35 cellular contexts compared by ENCODE assay signal in genomic region chr12:126789963-126790362, GRCh38.
"Had no signal": no experiment of that assay in that cellular context is flagged by ENCODE, and none has a peak within 500 bp of the region (broad histone marks: within the 10 kb centered on the region; RNA-seq: fewer than 3 reads in every experiment).

No MANE protein-coding gene starts in this region.

- H3K27me3 ChIP-seq: MG63 had no signal

- DNase-seq: Karpas-422, Kasumi-1, MG63, MM.1S, MV-4-11, NCI-H1048, NCI-H1092, NCI-H1092 treated with DMSO at 0.1 percent for 48 hours, NCI-H1105, NCI-H1105 treated with DMSO at 0.1 percent for 48 hours, NCI-H1417, NCI-H1417 treated with DMSO at 0.1 percent for 48 hours, NCI-H1436, NCI-H1436 treated with DMSO at 0.1 percent for 48 hours, NCI-H1694, NCI-H1694 treated with DMSO at 0.1 percent for 48 hours, NCI-H187, NCI-H187 treated with DMSO at 0.1 percent for 48 hours, NCI-H1930, NCI-H2029, NCI-H2029 treated with DMSO at 0.1 percent for 48 hours, NCI-H2081, NCI-H2081 treated with DMSO at 0.1 percent for 48 hours, NCI-H2107, NCI-H2171, NCI-H2171 treated with DMSO at 0.1 percent for 48 hours, NCI-H2227 treated with DMSO at 0.1 percent for 48 hours, NCI-H226, NCI-H345, NCI-H446, NCI-H446 treated with DMSO at 0.1 percent for 48 hours, NCI-H510A, NCI-H510A treated with DMSO at 0.1 percent for 48 hours, NCI-H524 had no signal

- H3K4me2 ChIP-seq: KMS-11 had no signal

- H3K9ac ChIP-seq: KMS-11 had no signal

- H3K36me3 ChIP-seq: MG63 had no signal

- H3K9me3 ChIP-seq: MG63 had no signal

- H3K27ac ChIP-seq: KMS-11 had no signal

- H3K4me3 ChIP-seq: MG63 had no signal
